18 cellular contexts compared by ENCODE assay signal in genomic region chr2:217249086-217249485, GRCh38.
DNase-seq lines count a peak whose midpoint lies in the region; ATAC-seq and TF ChIP-seq lines count a peak whose summit lies in the region.
"Had no signal": no experiment of that assay in that cellular context is flagged by ENCODE, and none has a peak within 500 bp of the region (broad histone marks: within the 10 kb centered on the region; RNA-seq: fewer than 3 reads in every experiment).

No MANE protein-coding gene starts in this region.

- H3K27ac ChIP-seq in BLaER1 (no peak overlapping the region), WERI-Rb-1 (peak overlapping the region; percentile 63; the same call in 1 of the 2 replicates), skeletal muscle tissue (ENCODE audit: low read depth, low read length) (peak overlapping the region; percentile 93)
- H3K27ac ChIP-seq: brain microvascular endothelial cell had no signal

- ATAC-seq in GM19452 (IDR thresholded peaks at IDR 0.05; ENCODE audit: unreplicated experiment): no peak
- ATAC-seq: PC-3 had no signal

- H3K9me3 ChIP-seq in BLaER1 (no peaks in the 10 kb centered on the region), WERI-Rb-1 (ENCODE audit: severe bottlenecking) (no peaks in the 10 kb centered on the region), skeletal muscle tissue (ENCODE audit: control insufficient read depth in 3 of 3, low read length in 3 of 3) (no peaks in the 10 kb centered on the region), MG63 (no peaks in the 10 kb centered on the region)
- H3K9me3 ChIP-seq: thoracic aorta had no signal

- peaks cover 37% of the 10 kb centered on the region for H3K4me1 ChIP-seq in BLaER1
- peaks cover 24 to 40% (median 28%) of the 10 kb centered on the region in 3 donors for H3K4me1 ChIP-seq in skeletal muscle tissue (ENCODE audit: control insufficient read depth in 3 of 3, insufficient read depth in 3 of 3, low read length in 3 of 3)

- in situ Hi-C loops in GM13976 (cut with MboI; ENCODE audit: low sequenced_read_pairs, unreplicated experiment): no loop called here

- DNase-seq in WERI-Rb-1 (no peak), left kidney (ENCODE audit: low read depth, low spot score) (peak; percentile 21), GM13976 (ENCODE audit: low spot score) (no peak), SW 1271 (lab: John Stamatoyannopoulos, UW) (no peak), MG63 (no peak)
- DNase-seq: activated CD4-positive, alpha-beta T cell treated with anti-CD3 and anti-CD28 coated beads, Interleukin-2, amount 50 U/mL, for 48 hours; activated naive CD4-positive, alpha-beta T cell treated with anti-CD3 and anti-CD28 coated beads, Interleukin-2, amount 50 U/mL, for 16 hours; activated T-cell treated with anti-CD3 and anti-CD28 coated beads, Interleukin-2, amount 50 U/mL, for 1 hour; brain microvascular endothelial cell; CD4-positive, CD25-positive, alpha-beta regulatory T cell; effector CD8-positive, alpha-beta T cell; HFFc6; PC-3; stimulated activated CD4-positive, alpha-beta T cell treated with anti-CD3 and anti-CD28 coated beads, Interleukin-2, amount 100 ng/mL, for 24 hours had no signal

- no peaks in the 10 kb centered on the region for H3K36me3 ChIP-seq in BLaER1
- no peaks in the 10 kb centered on the region for H3K36me3 ChIP-seq in WERI-Rb-1
- H3K36me3 ChIP-seq in skeletal muscle tissue (ENCODE audit: control insufficient read depth in 3 of 3, insufficient read depth in 3 of 3, low read length in 3 of 3): no peaks in the 10 kb centered on the region
- no peaks in the 10 kb centered on the region for H3K36me3 ChIP-seq in MG63
- H3K36me3 ChIP-seq: brain microvascular endothelial cell, thoracic aorta had no signal

- H4K20me1 ChIP-seq in BLaER1: no peaks in the 10 kb centered on the region

- H3K9ac ChIP-seq in BLaER1: no peak overlapping the region
- peak overlapping the region in 2 of 3 donors; percentile 66 to 73 for H3K9ac ChIP-seq in skeletal muscle tissue (ENCODE audit: low read depth in 1 of 3, low read length in 3 of 3)

- peak overlapping the region; percentile 83 for H3K4me2 ChIP-seq in BLaER1

- H3K27me3 ChIP-seq in BLaER1 (no peaks in the 10 kb centered on the region), WERI-Rb-1 (ENCODE audit: insufficient read depth, low read depth, severe bottlenecking) (no peaks in the 10 kb centered on the region), skeletal muscle tissue (ENCODE audit: control insufficient read depth in 3 of 3, insufficient read depth in 3 of 3, low read length in 3 of 3) (no peaks in the 10 kb centered on the region), MG63 (no peaks in the 10 kb centered on the region)
- H3K27me3 ChIP-seq: brain microvascular endothelial cell had no signal

- H3K4me3 ChIP-seq in BLaER1: no peak overlapping the region
- H3K4me3 ChIP-seq in WERI-Rb-1 (ENCODE audit: low read depth, low read length): no peak overlapping the region
- H3K4me3 ChIP-seq in skeletal muscle tissue (ENCODE audit: low read length in 3 of 3): no peak overlapping the region
- H3K4me3 ChIP-seq in MG63: no peak overlapping the region

- TF ChIP-seq CTCF in WERI-Rb-1 (IDR thresholded peaks at IDR 0.05; ENCODE audit: low read depth, low read length): no peak
- no peak for TF ChIP-seq CTCF in GM13976 (IDR thresholded peaks at IDR 0.05; ENCODE audit: borderline replicate concordance, control extremely low read depth, extremely low read depth, insufficient read depth, missing control alignments)
